ENCODE assay signal across 8 cellular contexts in the genomic region with DNA sequence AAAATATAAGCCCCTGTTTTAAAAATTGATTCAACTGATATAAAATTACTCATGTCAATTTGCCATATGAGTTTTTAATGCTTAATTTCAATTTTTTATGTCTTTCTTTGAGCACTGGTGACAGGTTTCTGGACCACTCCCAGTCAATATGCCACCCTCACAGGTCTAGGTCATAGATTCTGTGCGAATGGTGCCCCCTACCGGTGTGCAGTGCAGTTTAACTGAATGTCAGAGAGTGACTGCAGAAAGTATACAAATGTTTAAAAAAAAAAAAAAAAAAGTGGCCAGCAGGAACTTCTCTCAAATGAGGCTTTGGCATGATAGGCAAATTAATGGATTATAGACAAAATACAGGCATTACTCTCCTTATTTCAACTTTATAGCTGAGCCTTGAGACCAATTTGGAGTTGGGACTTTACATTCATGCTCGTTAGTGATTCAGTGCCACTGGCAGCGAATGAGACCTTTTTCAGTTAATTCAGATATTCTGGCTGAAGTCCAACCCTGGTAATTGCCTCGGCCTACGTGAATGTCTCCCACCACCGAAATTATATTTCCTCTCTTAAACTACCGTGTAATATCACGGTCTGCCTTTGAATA.
A peak's percentile ranks its signal among the peaks of the same experiment; 100 is the strongest.
DNase-seq lines count a peak whose midpoint lies in the region; ATAC-seq and TF ChIP-seq lines count a peak whose summit lies in the region.

No MANE protein-coding gene starts in this region.

- CTCF ChIA-PET in CD4-positive, alpha-beta memory T cell (lab: Charles Lee; ENCODE audit: partially characterized antibody), result no interaction called here

- H3K36me3 ChIP-seq in neuronal stem cell (replicated peaks in 1 of 2; ENCODE audit: control insufficient read depth in 2 of 2, insufficient read depth in 2 of 2, low read length in 2 of 2), result no peaks in the 10 kb centered on the region
- no peaks in the 10 kb centered on the region for H3K36me3 ChIP-seq in CD4-positive, alpha-beta memory T cell (ENCODE audit: insufficient read depth, low read length)

- in situ Hi-C loops in GM13976 (cut with MboI; ENCODE audit: low sequenced_read_pairs, unreplicated experiment), result no loop called here

- no peak overlapping the region for H4K91ac ChIP-seq in neuronal stem cell (ENCODE audit: low read depth, low read length, poor library complexity)

- no peak overlapping the region for H3K27ac Mint-ChIP-seq in CD4-positive, alpha-beta memory T cell

- intact Hi-C loops in CD4-positive, alpha-beta memory T cell (cut with micrococcal nuclease), result no loop called here

- no peak overlapping the region for H4K8ac ChIP-seq in neuronal stem cell (ENCODE audit: low read depth, low read length)

- H3K4me1 ChIP-seq in neuronal stem cell (ENCODE audit: control insufficient read depth in 2 of 2, insufficient read depth in 1 of 2, low read depth in 1 of 2, low read length in 2 of 2), result no peaks in the 10 kb centered on the region
- H3K4me1 ChIP-seq in CD4-positive, alpha-beta memory T cell (ENCODE audit: insufficient read depth, low read length), result no peaks in the 10 kb centered on the region

- peak; percentile 45 for TF ChIP-seq CTCF in AG09309 (IDR thresholded peaks at IDR 0.05; ENCODE audit: control insufficient read depth, insufficient read depth, low read depth, low read length, missing control alignments)
- peak; percentile 28 for TF ChIP-seq CTCF in GM13976 (IDR thresholded peaks at IDR 0.05; ENCODE audit: borderline replicate concordance, control extremely low read depth, extremely low read depth, insufficient read depth, missing control alignments)

- WGBS in neuronal stem cell (ENCODE audit: extremely low coverage in 2 of 2, insufficient read length in 2 of 2, insufficient replicate concordance in 1 of 2), 2 donors, result no CpG with 5 or more reads among the region's 9 CpGs

- H3K4me2 ChIP-seq in neuronal stem cell (ENCODE audit: insufficient read depth, low read length, poor library complexity, severe bottlenecking), result no peak overlapping the region

- H3K9me3 ChIP-seq in neuronal stem cell (replicated peaks in 1 of 2; ENCODE audit: control insufficient read depth in 2 of 2, insufficient read depth in 1 of 2, low read depth in 1 of 2, low read length in 2 of 2), result no peaks in the 10 kb centered on the region
- no peaks in the 10 kb centered on the region for H3K9me3 ChIP-seq in CD4-positive, alpha-beta memory T cell (ENCODE audit: control insufficient read depth in 1 of 2, low read length in 2 of 2)

- TF ChIP-seq POLR2A in GM18505 (IDR thresholded peaks at IDR 0.05; ENCODE audit: borderline replicate concordance, extremely low read depth, insufficient read depth, insufficient read length), result no peak

- peaks cover 0 to 6% (median 0%) of the 10 kb centered on the region in 8 donors for H3K9me3 Mint-ChIP-seq in CD4-positive, alpha-beta memory T cell

- no peaks in the 10 kb centered on the region for H3K36me3 Mint-ChIP-seq in CD4-positive, alpha-beta memory T cell

- H3K14ac ChIP-seq in neuronal stem cell (ENCODE audit: low read length), result no peak overlapping the region

- H3K4me3 ChIP-seq in AG09309 (ENCODE audit: control insufficient read depth, low read depth, low read length) (no peak overlapping the region), neuronal stem cell (ENCODE audit: low read length in 2 of 2) (no peak overlapping the region)
- no peak overlapping the region for H3K4me3 ChIP-seq in CD4-positive, alpha-beta memory T cell (ENCODE audit: low read length in 2 of 2)

- H3K4ac ChIP-seq in neuronal stem cell (ENCODE audit: low read length), result no peak overlapping the region

- no peaks in the 10 kb centered on the region for H3K79me1 ChIP-seq in neuronal stem cell (ENCODE audit: low read depth, low read length)

- POLR2A ChIA-PET in CD4-positive, alpha-beta memory T cell (lab: Charles Lee; ENCODE audit: partially characterized antibody), result no interaction called here

- H3K4me3 Mint-ChIP-seq in CD4-positive, alpha-beta memory T cell, result no peak overlapping the region

- no peak overlapping the region for H3K23ac ChIP-seq in neuronal stem cell (ENCODE audit: low read depth, low read length, poor library complexity)

- DNase-seq in AG09309 (ENCODE audit: low read depth) (no peak), GM13976 (ENCODE audit: low spot score) (no peak), NCI-H82 treated with DMSO at 0.1 percent for 48 hours (lab: John Stamatoyannopoulos, UW; ENCODE audit: unreplicated experiment) (peak; percentile 24), ecto neural progenitor cell (ENCODE audit: low spot score) (peak; percentile 60), neuronal stem cell (ENCODE audit: low spot score) (peak; percentile 30), AG08395 (ENCODE audit: low spot score) (no peak)
- no peak for DNase-seq in CD4-positive, alpha-beta memory T cell

- peaks cover 5 to 7% of the 10 kb centered on the region in 2 donors for H3K27me3 Mint-ChIP-seq in CD4-positive, alpha-beta memory T cell

- no peak overlapping the region for H3K18ac ChIP-seq in neuronal stem cell (ENCODE audit: low read length)

- H3K27me3 ChIP-seq in neuronal stem cell (ENCODE audit: control insufficient read depth in 3 of 3, insufficient read depth in 3 of 3, low read depth in 1 of 3, low read length in 3 of 3), result no peaks in the 10 kb centered on the region
- no peaks in the 10 kb centered on the region for H3K27me3 ChIP-seq in CD4-positive, alpha-beta memory T cell (ENCODE audit: insufficient read depth, low read length)

- no peaks in the 10 kb centered on the region for H3K4me1 Mint-ChIP-seq in CD4-positive, alpha-beta memory T cell

- H3K9ac ChIP-seq in neuronal stem cell (ENCODE audit: low read depth, low read length, poor library complexity), result no peak overlapping the region

- no peak overlapping the region for H2BK5ac ChIP-seq in neuronal stem cell (ENCODE audit: low read length)

- H2AFZ ChIP-seq in neuronal stem cell (ENCODE audit: low read length), result no peak overlapping the region

- H2BK120ac ChIP-seq in neuronal stem cell (ENCODE audit: low read depth, low read length), result no peak overlapping the region

- H3K27ac ChIP-seq in neuronal stem cell (replicated peaks; ENCODE audit: low read length), result no peak overlapping the region
- H3K27ac ChIP-seq in CD4-positive, alpha-beta memory T cell (ENCODE audit: low read depth, low read length), result no peak overlapping the region

- H2AK5ac ChIP-seq in neuronal stem cell (ENCODE audit: low read depth, low read length), result no peak overlapping the region

- H2BK12ac ChIP-seq in neuronal stem cell (ENCODE audit: low read length), result no peak overlapping the region

- no peak for ATAC-seq in GM18505 (IDR thresholded peaks at IDR 0.05; ENCODE audit: unreplicated experiment)

- no peak overlapping the region for H2BK15ac ChIP-seq in neuronal stem cell (ENCODE audit: low read length)

Comparison
In these comparisons a context has a peak if more than half of its experiments do, and no peak if none do; other contexts are left out.
1. DNase-seq: peak in NCI-H82 treated with DMSO at 0.1 percent for 48 hours (single experiment), ecto neural progenitor cell (single experiment) and neuronal stem cell (single experiment); none in AG09309 (single experiment), GM13976 (single experiment), AG08395 (single experiment) and CD4-positive, alpha-beta memory T cell (0 of 5).